ENCODE assay signal across 20 cellular contexts in genomic region chr3:135083179-135083578, GRCh38.
"Had no signal": no experiment of that assay in that cellular context is flagged by ENCODE, and none has a peak within 500 bp of the region (broad histone marks: within the 10 kb centered on the region; RNA-seq: fewer than 3 reads in every experiment).

No MANE protein-coding gene starts in this region.

- H3K27ac Mint-ChIP-seq: activated B cell treated with CpG ODN at 0.5 μM for 24 hours; activated CD4-positive, alpha-beta memory T cell treated with anti-CD3 and anti-CD28 coated beads, Interleukin-2, amount 10 ng/mL, durations not matched to agents 7 days and 5 days; activated naive CD4-positive, alpha-beta T cell treated with anti-CD3 and anti-CD28 coated beads, Interleukin-2, amount 10 ng/mL, durations not matched to agents 7 days and 5 days; activated naive CD8-positive, alpha-beta T cell treated with anti-CD3 and anti-CD28 coated beads, Interleukin-2, amount 50 U/mL, for 24 hours; mesothelial cell of epicardium; nephron had no signal

- H3K4me1 ChIP-seq: gastrocnemius medialis had no signal

- H3K4me1 Mint-ChIP-seq: activated B cell treated with CpG ODN at 0.5 μM for 24 hours; activated CD4-positive, alpha-beta memory T cell treated with anti-CD3 and anti-CD28 coated beads, Interleukin-2, amount 10 ng/mL, durations not matched to agents 7 days and 5 days; activated naive CD4-positive, alpha-beta T cell treated with anti-CD3 and anti-CD28 coated beads, Interleukin-2, amount 10 ng/mL, durations not matched to agents 7 days and 5 days; activated naive CD8-positive, alpha-beta T cell treated with anti-CD3 and anti-CD28 coated beads, Interleukin-2, amount 50 U/mL, for 24 hours; central memory CD8-positive, alpha-beta T cell; mesothelial cell of epicardium; nephron had no signal

- H3K36me3 ChIP-seq: brain microvascular endothelial cell, gastrocnemius medialis, thyroid gland had no signal

- H3K27me3 Mint-ChIP-seq: activated B cell treated with CpG ODN at 0.5 μM for 24 hours; activated CD4-positive, alpha-beta memory T cell treated with anti-CD3 and anti-CD28 coated beads, Interleukin-2, amount 10 ng/mL, durations not matched to agents 7 days and 5 days; activated naive CD4-positive, alpha-beta T cell treated with anti-CD3 and anti-CD28 coated beads, Interleukin-2, amount 10 ng/mL, durations not matched to agents 7 days and 5 days; activated naive CD8-positive, alpha-beta T cell treated with anti-CD3 and anti-CD28 coated beads, Interleukin-2, amount 50 U/mL, for 24 hours; central memory CD8-positive, alpha-beta T cell had no signal

- H3K9me3 Mint-ChIP-seq: activated B cell treated with CpG ODN at 0.5 μM for 24 hours; activated CD4-positive, alpha-beta memory T cell treated with anti-CD3 and anti-CD28 coated beads, Interleukin-2, amount 10 ng/mL, durations not matched to agents 7 days and 5 days; activated naive CD4-positive, alpha-beta T cell treated with anti-CD3 and anti-CD28 coated beads, Interleukin-2, amount 10 ng/mL, durations not matched to agents 7 days and 5 days; activated naive CD8-positive, alpha-beta T cell treated with anti-CD3 and anti-CD28 coated beads, Interleukin-2, amount 50 U/mL, for 24 hours; central memory CD8-positive, alpha-beta T cell; mesothelial cell of epicardium; nephron had no signal

- ATAC-seq: activated naive CD8-positive, alpha-beta T cell treated with anti-CD3 and anti-CD28 coated beads, Interleukin-2, amount 50 U/mL, for 24 hours; gastrocnemius medialis; left lobe of liver had no signal

- H3K27me3 ChIP-seq: brain microvascular endothelial cell, gastrocnemius medialis, thyroid gland had no signal

- H3K4me3 ChIP-seq: gastrocnemius medialis, thyroid gland had no signal

- H3K36me3 Mint-ChIP-seq: activated naive CD4-positive, alpha-beta T cell treated with anti-CD3 and anti-CD28 coated beads, Interleukin-2, amount 10 ng/mL, durations not matched to agents 7 days and 5 days; mesothelial cell of epicardium had no signal

- H3K9me3 ChIP-seq: gastrocnemius medialis, thyroid gland had no signal

- DNase-seq: activated B cell treated with CpG ODN at 0.5 μM for 24 hours; activated CD4-positive, alpha-beta memory T cell treated with anti-CD3 and anti-CD28 coated beads, Interleukin-2, amount 10 ng/mL, durations not matched to agents 7 days and 5 days; activated CD4-positive, alpha-beta T cell treated with anti-CD3 and anti-CD28 coated beads for 4 hours; activated naive CD4-positive, alpha-beta T cell treated with anti-CD3 and anti-CD28 coated beads, Interleukin-2, amount 10 ng/mL, durations not matched to agents 7 days and 5 days; activated naive CD8-positive, alpha-beta T cell treated with anti-CD3 and anti-CD28 coated beads, Interleukin-2, amount 50 U/mL, for 24 hours; activated T-cell treated with anti-CD3 and anti-CD28 coated beads, Interleukin-2, amount 50 U/mL, for 1 hour; brain microvascular endothelial cell; cortex of kidney; gastrocnemius medialis; kidney; occipital lobe; posterior cingulate gyrus; retina; stimulated activated naive CD4-positive, alpha-beta T cell treated with Interleukin-2 at 50 U/mL for 16 hours; T-helper 9 cell had no signal

- H3K4me3 Mint-ChIP-seq: activated B cell treated with CpG ODN at 0.5 μM for 24 hours; activated CD4-positive, alpha-beta memory T cell treated with anti-CD3 and anti-CD28 coated beads, Interleukin-2, amount 10 ng/mL, durations not matched to agents 7 days and 5 days; activated naive CD4-positive, alpha-beta T cell treated with anti-CD3 and anti-CD28 coated beads, Interleukin-2, amount 10 ng/mL, durations not matched to agents 7 days and 5 days; activated naive CD8-positive, alpha-beta T cell treated with anti-CD3 and anti-CD28 coated beads, Interleukin-2, amount 50 U/mL, for 24 hours; central memory CD8-positive, alpha-beta T cell; mesothelial cell of epicardium; nephron had no signal

- H3K27ac ChIP-seq: brain microvascular endothelial cell, gastrocnemius medialis had no signal
